Comparison of ENCODE assay signal across 1 cellular context in the genomic region with DNA sequence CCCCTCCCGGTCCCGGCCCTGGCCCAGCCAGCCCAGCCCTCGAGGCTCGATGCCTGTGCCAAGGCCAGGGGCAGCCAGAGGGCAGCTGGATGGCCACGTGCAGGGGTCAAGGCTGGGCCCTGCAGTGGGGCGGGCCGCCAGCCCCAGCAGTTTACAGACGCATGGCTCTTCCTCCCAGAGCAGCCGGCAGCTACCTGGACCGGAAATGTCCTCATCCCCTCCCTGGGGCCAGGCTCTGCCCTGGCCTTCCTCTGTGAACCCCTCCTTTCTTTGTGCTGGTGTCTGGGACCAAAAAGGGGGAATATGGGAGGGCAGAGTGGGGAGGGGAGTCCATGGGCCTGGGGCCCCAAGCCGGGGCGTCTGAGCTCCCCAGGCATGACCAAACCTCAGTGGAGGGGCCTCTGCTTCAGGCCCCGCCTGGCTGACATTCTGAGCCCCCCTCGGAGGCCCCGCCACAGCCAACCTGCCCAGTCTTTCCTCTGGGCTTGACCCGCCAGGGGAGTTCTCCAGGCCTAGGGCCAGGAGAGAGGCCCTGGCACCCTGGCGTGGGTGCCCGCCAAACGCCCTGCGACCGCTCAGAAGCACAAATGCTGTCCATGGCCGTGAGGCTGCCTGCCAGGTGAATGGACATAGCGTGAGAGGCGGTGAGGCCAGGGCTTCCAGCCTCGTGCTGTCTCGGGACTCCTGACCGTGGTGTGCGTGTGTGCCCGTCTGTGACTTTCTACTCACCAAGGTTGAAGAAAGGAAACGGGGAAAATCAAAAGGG.
A peak's percentile ranks its signal among the peaks of the same experiment; 100 is the strongest.
TF ChIP-seq lines count a peak whose summit lies in the region.

No MANE protein-coding gene starts in this region.

TF ChIP-seq in HepG2, 621 proteins besides CTCF, POLR2A, EP300 and RAD21 (continued from another document and continues in another):
- no peak for TF ChIP-seq ZNF235 (CRISPR knock-in tag; IDR thresholded peaks at IDR 0.05; ENCODE audit: borderline replicate concordance)
- TF ChIP-seq, protein P1, sequence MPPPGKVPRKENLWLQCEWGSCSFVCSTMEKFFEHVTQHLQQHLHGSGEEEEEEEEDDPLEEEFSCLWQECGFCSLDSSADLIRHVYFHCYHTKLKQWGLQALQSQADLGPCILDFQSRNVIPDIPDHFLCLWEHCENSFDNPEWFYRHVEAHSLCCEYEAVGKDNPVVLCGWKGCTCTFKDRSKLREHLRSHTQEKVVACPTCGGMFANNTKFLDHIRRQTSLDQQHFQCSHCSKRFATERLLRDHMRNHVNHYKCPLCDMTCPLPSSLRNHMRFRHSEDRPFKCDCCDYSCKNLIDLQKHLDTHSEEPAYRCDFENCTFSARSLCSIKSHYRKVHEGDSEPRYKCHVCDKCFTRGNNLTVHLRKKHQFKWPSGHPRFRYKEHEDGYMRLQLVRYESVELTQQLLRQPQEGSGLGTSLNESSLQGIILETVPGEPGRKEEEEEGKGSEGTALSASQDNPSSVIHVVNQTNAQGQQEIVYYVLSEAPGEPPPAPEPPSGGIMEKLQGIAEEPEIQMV (CRISPR knock-in tag; IDR thresholded peaks at IDR 0.05; ENCODE audit: low read depth) = peak; percentile 61; the same call in 1 of the 2 replicates
- peak; percentile 73 for TF ChIP-seq JARID2 (CRISPR knock-in tag; IDR thresholded peaks at IDR 0.05; ENCODE audit: insufficient replicate concordance)
- TF ChIP-seq, protein P2, sequence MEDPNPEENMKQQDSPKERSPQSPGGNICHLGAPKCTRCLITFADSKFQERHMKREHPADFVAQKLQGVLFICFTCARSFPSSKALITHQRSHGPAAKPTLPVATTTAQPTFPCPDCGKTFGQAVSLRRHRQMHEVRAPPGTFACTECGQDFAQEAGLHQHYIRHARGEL (CRISPR knock-in tag; IDR thresholded peaks at IDR 0.05) = 0 out of 2 replicates have a peak, but pooled peaks have one; percentile 58
- no peak for TF ChIP-seq ATM (IDR thresholded peaks at IDR 0.05; ENCODE audit: borderline replicate concordance)
- TF ChIP-seq HMG20B (CRISPR knock-in tag; conservative IDR thresholded peaks at IDR 0.05) = peak; percentile 83; the same call in 1 of the 2 replicates
- TF ChIP-seq ZNF343 (CRISPR knock-in tag; IDR thresholded peaks at IDR 0.05) = peak; percentile 21; the same call in 1 of the 2 replicates
- TF ChIP-seq, protein P3, sequence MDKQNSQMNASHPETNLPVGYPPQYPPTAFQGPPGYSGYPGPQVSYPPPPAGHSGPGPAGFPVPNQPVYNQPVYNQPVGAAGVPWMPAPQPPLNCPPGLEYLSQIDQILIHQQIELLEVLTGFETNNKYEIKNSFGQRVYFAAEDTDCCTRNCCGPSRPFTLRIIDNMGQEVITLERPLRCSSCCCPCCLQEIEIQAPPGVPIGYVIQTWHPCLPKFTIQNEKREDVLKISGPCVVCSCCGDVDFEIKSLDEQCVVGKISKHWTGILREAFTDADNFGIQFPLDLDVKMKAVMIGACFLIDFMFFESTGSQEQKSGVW (CRISPR knock-in tag; IDR thresholded peaks at IDR 0.05; ENCODE audit: borderline replicate concordance) = peak; percentile 93; the same call in 1 of the 2 replicates
- TF ChIP-seq CREB1 (IDR thresholded peaks at IDR 0.05) = no peak
- TF ChIP-seq CREB1 (CRISPR knock-in tag; IDR thresholded peaks at IDR 0.05) = no peak
- no peak for TF ChIP-seq ZNF205 (CRISPR knock-in tag; IDR thresholded peaks at IDR 0.05)
- TF ChIP-seq ZNF264 (CRISPR knock-in tag; IDR thresholded peaks at IDR 0.05) = peak; percentile 86
- TF ChIP-seq CENPX (CRISPR knock-in tag; IDR thresholded peaks at IDR 0.05) = no peak
- TF ChIP-seq FOXO1 (CRISPR knock-in tag; IDR thresholded peaks at IDR 0.05) = peak; percentile 82
- TF ChIP-seq, protein P4, sequence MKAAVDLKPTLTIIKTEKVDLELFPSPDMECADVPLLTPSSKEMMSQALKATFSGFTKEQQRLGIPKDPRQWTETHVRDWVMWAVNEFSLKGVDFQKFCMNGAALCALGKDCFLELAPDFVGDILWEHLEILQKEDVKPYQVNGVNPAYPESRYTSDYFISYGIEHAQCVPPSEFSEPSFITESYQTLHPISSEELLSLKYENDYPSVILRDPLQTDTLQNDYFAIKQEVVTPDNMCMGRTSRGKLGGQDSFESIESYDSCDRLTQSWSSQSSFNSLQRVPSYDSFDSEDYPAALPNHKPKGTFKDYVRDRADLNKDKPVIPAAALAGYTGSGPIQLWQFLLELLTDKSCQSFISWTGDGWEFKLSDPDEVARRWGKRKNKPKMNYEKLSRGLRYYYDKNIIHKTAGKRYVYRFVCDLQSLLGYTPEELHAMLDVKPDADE (CRISPR knock-in tag; IDR thresholded peaks at IDR 0.05) = peak; percentile 77; the same call in 1 of the 2 replicates
- TF ChIP-seq ZNF614 (CRISPR knock-in tag; IDR thresholded peaks at IDR 0.05; ENCODE audit: borderline replicate concordance) = peak; percentile 94; the same call in 1 of the 2 replicates
- TF ChIP-seq ZSCAN12 (CRISPR knock-in tag; IDR thresholded peaks at IDR 0.05) = peak; percentile 80; the same call in 1 of the 2 replicates
- TF ChIP-seq ZNF543 (CRISPR knock-in tag; IDR thresholded peaks at IDR 0.05) = peak; percentile 60
- TF ChIP-seq MED1 (CRISPR knock-in tag; IDR thresholded peaks at IDR 0.05) = peak; percentile 97
- no peak for TF ChIP-seq ONECUT2 (CRISPR knock-in tag; IDR thresholded peaks at IDR 0.05)
- peak; percentile 63; the same call in 1 of the 2 replicates for TF ChIP-seq KAT7 (CRISPR knock-in tag; IDR thresholded peaks at IDR 0.05; ENCODE audit: borderline replicate concordance)
- no peak for TF ChIP-seq CHD4 (IDR thresholded peaks at IDR 0.05; ENCODE audit: borderline replicate concordance, low read length)
- no peak for TF ChIP-seq NR1H2 (CRISPR knock-in tag; IDR thresholded peaks at IDR 0.05; ENCODE audit: borderline replicate concordance, low read depth)
- peak; percentile 94 for TF ChIP-seq ZFX (CRISPR knock-in tag; IDR thresholded peaks at IDR 0.05; ENCODE audit: low read depth)
- TF ChIP-seq, protein P5, sequence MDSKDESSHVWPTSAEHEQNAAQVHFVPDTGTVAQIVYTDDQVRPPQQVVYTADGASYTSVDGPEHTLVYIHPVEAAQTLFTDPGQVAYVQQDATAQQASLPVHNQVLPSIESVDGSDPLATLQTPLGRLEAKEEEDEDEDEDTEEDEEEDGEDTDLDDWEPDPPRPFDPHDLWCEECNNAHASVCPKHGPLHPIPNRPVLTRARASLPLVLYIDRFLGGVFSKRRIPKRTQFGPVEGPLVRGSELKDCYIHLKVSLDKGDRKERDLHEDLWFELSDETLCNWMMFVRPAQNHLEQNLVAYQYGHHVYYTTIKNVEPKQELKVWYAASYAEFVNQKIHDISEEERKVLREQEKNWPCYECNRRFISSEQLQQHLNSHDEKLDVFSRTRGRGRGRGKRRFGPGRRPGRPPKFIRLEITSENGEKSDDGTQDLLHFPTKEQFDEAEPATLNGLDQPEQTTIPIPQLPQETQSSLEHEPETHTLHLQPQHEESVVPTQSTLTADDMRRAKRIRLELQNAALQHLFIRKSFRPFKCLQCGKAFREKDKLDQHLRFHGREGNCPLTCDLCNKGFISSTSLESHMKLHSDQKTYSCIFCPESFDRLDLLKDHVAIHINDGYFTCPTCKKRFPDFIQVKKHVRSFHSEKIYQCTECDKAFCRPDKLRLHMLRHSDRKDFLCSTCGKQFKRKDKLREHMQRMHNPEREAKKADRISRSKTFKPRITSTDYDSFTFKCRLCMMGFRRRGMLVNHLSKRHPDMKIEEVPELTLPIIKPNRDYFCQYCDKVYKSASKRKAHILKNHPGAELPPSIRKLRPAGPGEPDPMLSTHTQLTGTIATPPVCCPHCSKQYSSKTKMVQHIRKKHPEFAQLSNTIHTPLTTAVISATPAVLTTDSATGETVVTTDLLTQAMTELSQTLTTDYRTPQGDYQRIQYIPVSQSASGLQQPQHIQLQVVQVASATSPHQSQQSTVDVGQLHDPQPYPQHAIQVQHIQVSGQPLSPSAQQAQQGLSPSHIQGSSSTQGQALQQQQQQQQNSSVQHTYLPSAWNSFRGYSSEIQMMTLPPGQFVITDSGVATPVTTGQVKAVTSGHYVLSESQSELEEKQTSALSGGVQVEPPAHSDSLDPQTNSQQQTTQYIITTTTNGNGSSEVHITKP (CRISPR knock-in tag; IDR thresholded peaks at IDR 0.05; ENCODE audit: low read depth) = peak; percentile 71
- TF ChIP-seq ZNF720 (CRISPR knock-in tag; IDR thresholded peaks at IDR 0.05) = no peak
- TF ChIP-seq, protein P6, sequence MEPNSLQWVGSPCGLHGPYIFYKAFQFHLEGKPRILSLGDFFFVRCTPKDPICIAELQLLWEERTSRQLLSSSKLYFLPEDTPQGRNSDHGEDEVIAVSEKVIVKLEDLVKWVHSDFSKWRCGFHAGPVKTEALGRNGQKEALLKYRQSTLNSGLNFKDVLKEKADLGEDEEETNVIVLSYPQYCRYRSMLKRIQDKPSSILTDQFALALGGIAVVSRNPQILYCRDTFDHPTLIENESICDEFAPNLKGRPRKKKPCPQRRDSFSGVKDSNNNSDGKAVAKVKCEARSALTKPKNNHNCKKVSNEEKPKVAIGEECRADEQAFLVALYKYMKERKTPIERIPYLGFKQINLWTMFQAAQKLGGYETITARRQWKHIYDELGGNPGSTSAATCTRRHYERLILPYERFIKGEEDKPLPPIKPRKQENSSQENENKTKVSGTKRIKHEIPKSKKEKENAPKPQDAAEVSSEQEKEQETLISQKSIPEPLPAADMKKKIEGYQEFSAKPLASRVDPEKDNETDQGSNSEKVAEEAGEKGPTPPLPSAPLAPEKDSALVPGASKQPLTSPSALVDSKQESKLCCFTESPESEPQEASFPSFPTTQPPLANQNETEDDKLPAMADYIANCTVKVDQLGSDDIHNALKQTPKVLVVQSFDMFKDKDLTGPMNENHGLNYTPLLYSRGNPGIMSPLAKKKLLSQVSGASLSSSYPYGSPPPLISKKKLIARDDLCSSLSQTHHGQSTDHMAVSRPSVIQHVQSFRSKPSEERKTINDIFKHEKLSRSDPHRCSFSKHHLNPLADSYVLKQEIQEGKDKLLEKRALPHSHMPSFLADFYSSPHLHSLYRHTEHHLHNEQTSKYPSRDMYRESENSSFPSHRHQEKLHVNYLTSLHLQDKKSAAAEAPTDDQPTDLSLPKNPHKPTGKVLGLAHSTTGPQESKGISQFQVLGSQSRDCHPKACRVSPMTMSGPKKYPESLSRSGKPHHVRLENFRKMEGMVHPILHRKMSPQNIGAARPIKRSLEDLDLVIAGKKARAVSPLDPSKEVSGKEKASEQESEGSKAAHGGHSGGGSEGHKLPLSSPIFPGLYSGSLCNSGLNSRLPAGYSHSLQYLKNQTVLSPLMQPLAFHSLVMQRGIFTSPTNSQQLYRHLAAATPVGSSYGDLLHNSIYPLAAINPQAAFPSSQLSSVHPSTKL (CRISPR knock-in tag; IDR thresholded peaks at IDR 0.05) = peak; percentile 91
- TF ChIP-seq NFIB (CRISPR knock-in tag; IDR thresholded peaks at IDR 0.05; ENCODE audit: borderline replicate concordance) = no peak
- no peak for TF ChIP-seq TCF7 (IDR thresholded peaks at IDR 0.05; ENCODE audit: low read depth)
- TF ChIP-seq, protein P7, sequence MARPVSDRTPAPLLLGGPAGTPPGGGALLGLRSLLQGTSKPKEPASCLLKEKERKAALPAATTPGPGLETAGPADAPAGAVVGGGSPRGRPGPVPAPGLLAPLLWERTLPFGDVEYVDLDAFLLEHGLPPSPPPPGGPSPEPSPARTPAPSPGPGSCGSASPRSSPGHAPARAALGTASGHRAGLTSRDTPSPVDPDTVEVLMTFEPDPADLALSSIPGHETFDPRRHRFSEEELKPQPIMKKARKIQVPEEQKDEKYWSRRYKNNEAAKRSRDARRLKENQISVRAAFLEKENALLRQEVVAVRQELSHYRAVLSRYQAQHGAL (CRISPR knock-in tag; IDR thresholded peaks at IDR 0.05; ENCODE audit: not compliant biosample characterization) = no peak
- no peak for TF ChIP-seq BRD4 (CRISPR knock-in tag; IDR thresholded peaks at IDR 0.05)
- TF ChIP-seq, protein P8, sequence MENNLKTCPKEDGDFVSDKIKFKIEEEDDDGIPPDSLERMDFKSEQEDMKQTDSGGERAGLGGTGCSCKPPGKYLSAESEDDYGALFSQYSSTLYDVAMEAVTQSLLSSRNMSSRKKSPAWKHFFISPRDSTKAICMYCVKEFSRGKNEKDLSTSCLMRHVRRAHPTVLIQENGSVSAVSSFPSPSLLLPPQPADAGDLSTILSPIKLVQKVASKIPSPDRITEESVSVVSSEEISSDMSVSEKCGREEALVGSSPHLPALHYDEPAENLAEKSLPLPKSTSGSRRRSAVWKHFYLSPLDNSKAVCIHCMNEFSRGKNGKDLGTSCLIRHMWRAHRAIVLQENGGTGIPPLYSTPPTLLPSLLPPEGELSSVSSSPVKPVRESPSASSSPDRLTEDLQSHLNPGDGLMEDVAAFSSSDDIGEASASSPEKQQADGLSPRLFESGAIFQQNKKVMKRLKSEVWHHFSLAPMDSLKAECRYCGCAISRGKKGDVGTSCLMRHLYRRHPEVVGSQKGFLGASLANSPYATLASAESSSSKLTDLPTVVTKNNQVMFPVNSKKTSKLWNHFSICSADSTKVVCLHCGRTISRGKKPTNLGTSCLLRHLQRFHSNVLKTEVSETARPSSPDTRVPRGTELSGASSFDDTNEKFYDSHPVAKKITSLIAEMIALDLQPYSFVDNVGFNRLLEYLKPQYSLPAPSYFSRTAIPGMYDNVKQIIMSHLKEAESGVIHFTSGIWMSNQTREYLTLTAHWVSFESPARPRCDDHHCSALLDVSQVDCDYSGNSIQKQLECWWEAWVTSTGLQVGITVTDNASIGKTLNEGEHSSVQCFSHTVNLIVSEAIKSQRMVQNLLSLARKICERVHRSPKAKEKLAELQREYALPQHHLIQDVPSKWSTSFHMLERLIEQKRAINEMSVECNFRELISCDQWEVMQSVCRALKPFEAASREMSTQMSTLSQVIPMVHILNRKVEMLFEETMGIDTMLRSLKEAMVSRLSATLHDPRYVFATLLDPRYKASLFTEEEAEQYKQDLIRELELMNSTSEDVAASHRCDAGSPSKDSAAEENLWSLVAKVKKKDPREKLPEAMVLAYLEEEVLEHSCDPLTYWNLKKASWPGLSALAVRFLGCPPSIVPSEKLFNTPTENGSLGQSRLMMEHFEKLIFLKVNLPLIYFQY (CRISPR knock-in tag; IDR thresholded peaks at IDR 0.05; ENCODE audit: borderline replicate concordance) = peak; percentile 99
- TF ChIP-seq, protein P9, sequence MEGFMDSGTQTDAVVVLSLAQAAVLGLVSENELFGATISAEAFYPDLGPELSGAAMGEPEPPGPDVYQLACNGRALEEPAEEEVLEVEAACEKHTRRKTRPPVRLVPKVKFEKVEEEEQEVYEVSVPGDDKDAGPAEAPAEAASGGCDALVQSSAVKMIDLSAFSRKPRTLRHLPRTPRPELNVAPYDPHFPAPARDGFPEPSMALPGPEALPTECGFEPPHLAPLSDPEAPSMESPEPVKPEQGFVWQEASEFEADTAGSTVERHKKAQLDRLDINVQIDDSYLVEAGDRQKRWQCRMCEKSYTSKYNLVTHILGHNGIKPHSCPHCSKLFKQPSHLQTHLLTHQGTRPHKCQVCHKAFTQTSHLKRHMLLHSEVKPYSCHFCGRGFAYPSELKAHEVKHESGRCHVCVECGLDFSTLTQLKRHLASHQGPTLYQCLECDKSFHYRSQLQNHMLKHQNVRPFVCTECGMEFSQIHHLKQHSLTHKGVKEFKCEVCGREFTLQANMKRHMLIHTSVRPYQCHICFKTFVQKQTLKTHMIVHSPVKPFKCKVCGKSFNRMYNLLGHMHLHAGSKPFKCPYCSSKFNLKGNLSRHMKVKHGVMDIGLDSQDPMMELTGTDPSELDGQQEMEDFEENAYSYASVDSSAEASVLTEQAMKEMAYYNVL (CRISPR knock-in tag; IDR thresholded peaks at IDR 0.05; ENCODE audit: borderline replicate concordance) = no peak; the same call in 1 of the 2 replicates
- 0 out of 2 replicates have a peak, but pooled peaks have one; percentile 34 for TF ChIP-seq ZNF572 (CRISPR knock-in tag; IDR thresholded peaks at IDR 0.05)
- TF ChIP-seq MBD4 (IDR thresholded peaks at IDR 0.05; ENCODE audit: borderline replicate concordance, low read length) = no peak
- TF ChIP-seq ZNF460 (CRISPR knock-in tag; IDR thresholded peaks at IDR 0.05; ENCODE audit: borderline replicate concordance) = 0 out of 2 replicates have a peak, but pooled peaks have one; percentile 13
- peak; percentile 75; the same call in 1 of the 2 replicates for TF ChIP-seq ZNF724P (CRISPR knock-in tag; IDR thresholded peaks at IDR 0.05; ENCODE audit: borderline replicate concordance)
- peak; percentile 93 for TF ChIP-seq PHF21A (CRISPR knock-in tag; IDR thresholded peaks at IDR 0.05)
